In the genomic region with DNA sequence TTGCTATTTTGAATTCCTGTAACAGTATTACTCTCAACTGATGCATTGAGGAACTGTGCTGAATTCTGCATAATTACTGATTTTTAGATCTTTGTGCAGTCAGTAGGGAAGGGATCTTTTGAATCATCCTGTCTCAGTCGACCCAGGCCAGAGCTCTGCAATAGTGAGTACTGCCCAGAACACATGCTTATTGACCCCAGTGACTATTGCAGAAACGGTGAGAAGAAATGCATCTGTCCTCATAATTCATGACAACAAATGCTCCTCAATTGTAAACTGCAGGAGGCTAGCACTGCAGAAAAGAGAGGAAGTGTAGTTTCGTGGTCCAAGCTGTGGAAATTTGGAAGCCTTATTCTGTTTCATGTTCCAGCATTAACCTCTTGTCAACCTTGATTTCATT, we compare ENCODE assay signal across 25 cellular contexts. TPM values are rescaled to one million over a fixed set of nuclear protein-coding genes. Genes with fewer than 3 reads are reported as not detected.
DNase-seq lines count a peak whose midpoint lies in the region; ATAC-seq, FAIRE-seq and TF ChIP-seq lines count a peak whose summit lies in the region.
"Had no signal": no experiment of that assay in that cellular context is flagged by ENCODE, and none has a peak within 500 bp of the region (broad histone marks: within the 10 kb centered on the region; RNA-seq: fewer than 3 reads in every experiment).

No MANE protein-coding gene starts in this region.

- H3K36me3 ChIP-seq in CD4-positive, CD25-positive, alpha-beta regulatory T cell (ENCODE audit: control insufficient read depth, insufficient read depth, low read length), result no peaks in the 10 kb centered on the region
- H3K36me3 ChIP-seq in breast epithelium, result no peaks in the 10 kb centered on the region
- H3K36me3 ChIP-seq: BLaER1 had no signal

- no peak for ATAC-seq in CD4-positive, CD25-positive, alpha-beta regulatory T cell (ENCODE audit: low read depth in 2 of 2)
- ATAC-seq in T-helper 17 cell, result no peak
- ATAC-seq: GM12878, GM23338, HCT116 had no signal

- H3K4me1 ChIP-seq in CD4-positive, CD25-positive, alpha-beta regulatory T cell (ENCODE audit: control insufficient read depth, insufficient read depth, low read length, poor library complexity, severe bottlenecking), result peaks cover 16% of the 10 kb centered on the region
- H3K4me1 ChIP-seq in breast epithelium, result no peaks in the 10 kb centered on the region

- CTCF ChIA-PET in RWPE1 (lab: Yijun Ruan, JAX), result no interaction called here

- peaks cover 0 to 4% (median 0%) of the 10 kb centered on the region in 7 donors for H3K9me3 Mint-ChIP-seq in CD4-positive, CD25-positive, alpha-beta regulatory T cell
- no peaks in the 10 kb centered on the region for H3K9me3 Mint-ChIP-seq in immature natural killer cell
- H3K9me3 Mint-ChIP-seq: CD4-positive, alpha-beta T cell; GM23338; H9 had no signal

- H3K27ac ChIP-seq in CD4-positive, CD25-positive, alpha-beta regulatory T cell (ENCODE audit: insufficient read depth, low read length, poor library complexity, severe bottlenecking), result no peak overlapping the region
- H3K27ac ChIP-seq in breast epithelium (no peak overlapping the region), RWPE1 (no peak overlapping the region)
- H3K27ac ChIP-seq: 22Rv1, BLaER1, C4-2B had no signal

- H3K4me3 ChIP-seq in CD4-positive, CD25-positive, alpha-beta regulatory T cell (ENCODE audit: low read depth, low read length), result no peak overlapping the region
- no peak overlapping the region for H3K4me3 ChIP-seq in breast epithelium
- H3K4me3 ChIP-seq: BLaER1, GM12878, GM23338 had no signal

- no peaks in the 10 kb centered on the region for H3K27me3 Mint-ChIP-seq in CD4-positive, CD25-positive, alpha-beta regulatory T cell
- H3K27me3 Mint-ChIP-seq in T-helper 17 cell (no peaks in the 10 kb centered on the region), immature natural killer cell (ENCODE audit: low read depth in 3 of 3) (peaks cover 2 to 9% (median 3%) of the 10 kb centered on the region in 3 donors)
- H3K27me3 Mint-ChIP-seq: CD4-positive, alpha-beta T cell had no signal

- peaks cover 3% of the 10 kb centered on the region for H3K36me3 Mint-ChIP-seq in CD4-positive, CD25-positive, alpha-beta regulatory T cell
- H3K36me3 Mint-ChIP-seq in T-helper 17 cell (ENCODE audit: low read depth) (no peaks in the 10 kb centered on the region), immature natural killer cell (peaks cover 3 to 7% (median 6%) of the 10 kb centered on the region in 3 donors)

- DNase-seq in CD4-positive, CD25-positive, alpha-beta regulatory T cell, result no peak
- DNase-seq in GM12891 (ENCODE audit: insufficient read length, low spot score) (no peak), T-helper 17 cell (no peak), immature natural killer cell (no peak), breast epithelium (ENCODE audit: low spot score in 2 of 2) (no peak), RWPE1 (ENCODE audit: low spot score) (no peak), NOMO-1 (lab: John Stamatoyannopoulos, UW; ENCODE audit: unreplicated experiment in 2 of 2) (no peak)
- no peak for DNase-seq in activated CD4-positive, CD25-positive, alpha-beta regulatory T cell (lab: John Stamatoyannopoulos, UW)
- DNase-seq: CD4-positive, alpha-beta T cell; DMS 273 treated with DMSO at 0.1 percent for 48 hours; DMS79; EL; GDM1; H9 had no signal

- no peak overlapping the region for H3K4me3 Mint-ChIP-seq in CD4-positive, CD25-positive, alpha-beta regulatory T cell
- H3K4me3 Mint-ChIP-seq in T-helper 17 cell, result no peak overlapping the region
- no peak overlapping the region for H3K4me3 Mint-ChIP-seq in immature natural killer cell
- H3K4me3 Mint-ChIP-seq: B cell; CD4-positive, alpha-beta T cell; GM23338; H9 had no signal

- peaks cover 12 to 30% (median 18%) of the 10 kb centered on the region in 4 donors for H3K4me1 Mint-ChIP-seq in CD4-positive, CD25-positive, alpha-beta regulatory T cell
- H3K4me1 Mint-ChIP-seq in T-helper 17 cell (peaks cover 11% of the 10 kb centered on the region), immature natural killer cell (peaks cover 39 to 41% of the 10 kb centered on the region in 2 donors)
- H3K4me1 Mint-ChIP-seq: GM23338, H9 had no signal

- intact Hi-C loops in breast epithelium (cut with DNase I; ENCODE audit: low total_unique reads), result no loop called here

- H3K9me3 ChIP-seq in CD4-positive, CD25-positive, alpha-beta regulatory T cell (ENCODE audit: control insufficient read depth in 2 of 2, low read length in 2 of 2), result no peaks in the 10 kb centered on the region
- H3K9me3 ChIP-seq in T-helper 17 cell (ENCODE audit: control insufficient read depth, low read length, poor library complexity, severe bottlenecking) (no peaks in the 10 kb centered on the region), breast epithelium (no peaks in the 10 kb centered on the region)
- H3K9me3 ChIP-seq: BLaER1 had no signal

- FAIRE-seq in GM12891 (lab: Jason Lieb, UNC), result no peak
- FAIRE-seq: A204.1, D721Med, GM12878, GM18507 had no signal

- POLR2A ChIA-PET in RWPE1 (lab: Yijun Ruan, JAX; ENCODE audit: low non-redundant PET), result no interaction called here

- H3K27ac Mint-ChIP-seq in CD4-positive, CD25-positive, alpha-beta regulatory T cell, result peak overlapping the region; percentile 5 to 72 (median 52)
- H3K27ac Mint-ChIP-seq in T-helper 17 cell, result peak overlapping the region; percentile 100
- H3K27ac Mint-ChIP-seq in immature natural killer cell, result peak overlapping the region in 4 of 6 donors; percentile 8 to 61 (median 40)
- H3K27ac Mint-ChIP-seq: B cell; CD4-positive, alpha-beta T cell; GM23338; H9 had no signal

- no peaks in the 10 kb centered on the region for H3K27me3 ChIP-seq in CD4-positive, CD25-positive, alpha-beta regulatory T cell (ENCODE audit: control insufficient read depth, insufficient read depth, low read length)
- no peaks in the 10 kb centered on the region for H3K27me3 ChIP-seq in breast epithelium
- H3K27me3 ChIP-seq: BLaER1 had no signal

- TF ChIP-seq CTCF in breast epithelium (IDR thresholded peaks at IDR 0.05), result no peak
- TF ChIP-seq CTCF in RWPE1 (conservative IDR thresholded peaks at IDR 0.05; ENCODE audit: low read depth), result no peak

- TF ChIP-seq POLR2A in GM12891 (IDR thresholded peaks at IDR 0.05; ENCODE audit: low read depth, low read length), result no peak
- no peak for TF ChIP-seq POLR2A in breast epithelium (IDR thresholded peaks at IDR 0.05)

TF ChIP-seq in GM12891, 5 proteins besides CTCF, POLR2A, EP300 and RAD21:
- TF ChIP-seq POU2F2 (IDR thresholded peaks at IDR 0.05; ENCODE audit: low read depth, low read length) (no peak), TAF1 (IDR thresholded peaks at IDR 0.05; ENCODE audit: low read depth, low read length) (no peak), SPI1 (IDR thresholded peaks at IDR 0.05; ENCODE audit: low read depth, low read length) (peak; percentile 15; the same call in 1 of the 2 replicates), POLR2AphosphoS5 (IDR thresholded peaks at IDR 0.05; ENCODE audit: low read depth, low read length) (no peak), PAX5 (IDR thresholded peaks at IDR 0.05; ENCODE audit: insufficient read depth, low read length, severe bottlenecking) (no peak)

RNA-seq across cellular contexts. Expression of a gene that starts 19.6 kb away (rescaled TPM):
- total RNA-seq in CD4-positive, CD25-positive, alpha-beta regulatory T cell, result 5.0 TPM
- 1 to 10 TPM; 2.5 to 5.7 (median 4.3) TPM for polyA plus RNA-seq in CD4-positive, CD25-positive, alpha-beta regulatory T cell
- polyA plus RNA-seq in GM12891 (2012; ENCODE audit: low read depth, missing spikeins), result 2.7 TPM
- total RNA-seq in T-helper 17 cell, result 1 to 10 TPM in 1 of 2 donors, under 1 TPM in 1; 0.37 to 2.5 TPM
- 1 to 10 TPM in 2 of 3 donors, not detected in 1; 5.2 to 5.8 TPM for polyA plus RNA-seq in immature natural killer cell
- 10 to 100 TPM in 2 of 3 donors, under 1 TPM in 1; 0.32 to 27.1 (median 20.3) TPM for total RNA-seq in breast epithelium
- total RNA-seq: B cell had no signal
- polyA plus RNA-seq: AG04450 had no signal

Comparison
In these comparisons a context has a peak if more than half of its experiments do, and no peak if none do; other contexts are left out.
1. H3K27ac Mint-ChIP-seq: peak in every context shown above with its lines; median percentile 100 in T-helper 17 cell; 52 in CD4-positive, CD25-positive, alpha-beta regulatory T cell; 40 in immature natural killer cell.